Comparison of ENCODE assay signal across 12 cellular contexts in the genomic region with DNA sequence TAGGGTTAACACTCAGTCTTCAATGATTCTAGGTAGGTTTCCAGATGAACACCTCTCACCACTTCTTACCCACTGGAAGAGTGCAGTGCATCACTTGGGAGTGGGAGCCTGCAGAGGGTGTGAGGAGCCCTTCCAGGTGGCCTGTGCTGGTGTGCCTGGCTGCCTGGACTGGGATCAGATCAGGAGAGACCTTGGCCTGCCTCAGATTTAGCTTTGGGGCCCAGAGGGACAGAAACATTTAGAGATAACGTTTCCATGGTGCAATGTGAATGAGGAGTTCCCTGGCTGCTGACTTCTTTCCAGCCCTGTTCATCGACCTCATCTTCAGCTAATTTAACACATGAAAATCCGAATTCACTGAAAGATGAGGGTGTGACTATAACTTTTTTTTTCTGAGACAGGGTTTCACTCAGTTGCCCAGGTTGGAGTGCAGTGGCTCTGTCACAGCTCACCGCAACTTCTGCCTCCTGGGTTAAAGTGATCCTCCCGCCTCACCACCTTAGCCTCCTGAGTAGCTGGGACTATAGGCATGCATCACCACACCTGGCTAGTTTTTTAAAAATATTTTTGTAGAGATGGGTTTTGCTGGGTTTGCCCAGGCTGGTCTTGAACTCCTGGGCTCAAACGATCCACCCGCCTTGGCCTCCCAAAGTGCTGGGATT. TPM values are rescaled to one million over a fixed set of nuclear protein-coding genes. Genes with fewer than 3 reads are reported as not detected.
DNase-seq lines count a peak whose midpoint lies in the region; ATAC-seq and TF ChIP-seq lines count a peak whose summit lies in the region.
"Had no signal": no experiment of that assay in that cellular context is flagged by ENCODE, and none has a peak within 500 bp of the region (broad histone marks: within the 10 kb centered on the region; RNA-seq: fewer than 3 reads in every experiment).

No MANE protein-coding gene starts in this region.

- H3K27ac Mint-ChIP-seq in activated naive CD4-positive, alpha-beta T cell treated with anti-CD3 and anti-CD28 coated beads for 36 hours, result peak overlapping the region; percentile 38
- peak overlapping the region; percentile 90 for H3K27ac Mint-ChIP-seq in mesothelial cell of epicardium

- TF ChIP-seq CTCF in colonic mucosa (IDR thresholded peaks at IDR 0.05) (no peak), mesothelial cell of epicardium (IDR thresholded peaks at IDR 0.05; ENCODE audit: unreplicated experiment) (no peak), transverse colon (IDR thresholded peaks at IDR 0.05) (no peak), GM10248 (IDR thresholded peaks at IDR 0.05; ENCODE audit: control extremely low read depth, extremely low read depth, low read depth, missing control alignments) (no peak)

- POLR2A ChIA-PET in GM10248 (lab: Yijun Ruan, JAX), result no interaction called here

- intact Hi-C loops in activated naive CD4-positive, alpha-beta T cell treated with anti-CD3 and anti-CD28 coated beads for 36 hours (cut with micrococcal nuclease), result no loop called here
- intact Hi-C loops in colonic mucosa (cut with DNase I) (no loop called here), transverse colon (cut with DNase I; ENCODE audit: low total_unique reads) (no loop called here)

- H3K4me1 ChIP-seq in colonic mucosa (no peaks in the 10 kb centered on the region), transverse colon (peaks cover 37 to 90% (median 54%) of the 10 kb centered on the region in 4 donors)

- H3K9ac ChIP-seq in colonic mucosa (ENCODE audit: low read depth in 2 of 2, low read length in 2 of 2), result no peak overlapping the region

- WGBS in transverse colon (ENCODE audit: low coverage in 1 of 2), 2 donors, result 58 to 75% methylated on average over 4 to 7 of the region's 7 CpGs

- no peak for TF ChIP-seq EP300 in transverse colon (IDR thresholded peaks at IDR 0.05; ENCODE audit: low read depth)

- no peaks in the 10 kb centered on the region for H3K27me3 ChIP-seq in colonic mucosa
- H3K27me3 ChIP-seq in transverse colon, result no peaks in the 10 kb centered on the region

- H3K36me3 Mint-ChIP-seq in activated naive CD4-positive, alpha-beta T cell treated with anti-CD3 and anti-CD28 coated beads for 36 hours (ENCODE audit: low read depth), result peaks cover 44% of the 10 kb centered on the region
- H3K36me3 Mint-ChIP-seq in mesothelial cell of epicardium, result peaks cover 10% of the 10 kb centered on the region

- no peaks in the 10 kb centered on the region for H3K36me3 ChIP-seq in colonic mucosa
- H3K36me3 ChIP-seq in transverse colon, result peaks cover 0 to 5% (median 0%) of the 10 kb centered on the region in 4 donors

- DNase-seq in activated naive CD4-positive, alpha-beta T cell treated with anti-CD3 and anti-CD28 coated beads for 36 hours, result no peak
- DNase-seq in activated naive CD4-positive, alpha-beta T cell treated with Interleukin-2 at 50 U/mL for 16 hours, result no peak
- DNase-seq in colonic mucosa (no peak), mesothelial cell of epicardium (ENCODE audit: low spot score in 2 of 2, unreplicated experiment in 2 of 2) (no peak), transverse colon (no peak), GM10248 (ENCODE audit: extremely low spot score) (no peak), NCI-H1048 (lab: John Stamatoyannopoulos, UW) (no peak)
- DNase-seq: activated CD8-positive, alpha-beta memory T cell treated with anti-CD3 and anti-CD28 coated beads for 24 hours; NCI-H1694 treated with DMSO at 0.1 percent for 48 hours; stimulated activated naive CD8-positive, alpha-beta T cell treated with anti-CD3 and anti-CD28 coated beads, Interleukin-15, Interleukin-2, amounts not matched to agents 100 U/mL and 50 U/mL, for 24 hours; T-helper 1 cell had no signal

- in situ Hi-C loops in transverse colon (cut with MboI; ENCODE audit: low pct_ligation_motif_present in 1 of 4, low pct_unique_long_range_greater_than_20kb in 1 of 4, low sequenced_read_pairs in 3 of 4), result no loop called here

- no peaks in the 10 kb centered on the region for H3K27me3 Mint-ChIP-seq in activated naive CD4-positive, alpha-beta T cell treated with anti-CD3 and anti-CD28 coated beads for 36 hours (ENCODE audit: low read depth)
- H3K27me3 Mint-ChIP-seq in mesothelial cell of epicardium (ENCODE audit: low read depth), result no peaks in the 10 kb centered on the region

- no peak overlapping the region for H3K4me3 Mint-ChIP-seq in activated naive CD4-positive, alpha-beta T cell treated with anti-CD3 and anti-CD28 coated beads for 36 hours
- no peak overlapping the region for H3K4me3 Mint-ChIP-seq in mesothelial cell of epicardium

- no peak for ATAC-seq in GM18870 (IDR thresholded peaks at IDR 0.05; ENCODE audit: unreplicated experiment)
- ATAC-seq: stimulated activated naive CD8-positive, alpha-beta T cell treated with anti-CD3 and anti-CD28 coated beads, Interleukin-15, Interleukin-2, amounts not matched to agents 100 U/mL and 50 U/mL, for 24 hours had no signal

- no peak overlapping the region for H3K4me3 ChIP-seq in colonic mucosa
- H3K4me3 ChIP-seq in transverse colon, result no peak overlapping the region

- H3K9me3 Mint-ChIP-seq in activated naive CD4-positive, alpha-beta T cell treated with anti-CD3 and anti-CD28 coated beads for 36 hours, result no peaks in the 10 kb centered on the region
- H3K9me3 Mint-ChIP-seq in mesothelial cell of epicardium, result no peaks in the 10 kb centered on the region

- no peak for TF ChIP-seq POLR2A in transverse colon (IDR thresholded peaks at IDR 0.05)

- H3K9me3 ChIP-seq in colonic mucosa (no peaks in the 10 kb centered on the region), transverse colon (no peaks in the 10 kb centered on the region)

- peaks cover 93% of the 10 kb centered on the region for H3K4me1 Mint-ChIP-seq in activated naive CD4-positive, alpha-beta T cell treated with anti-CD3 and anti-CD28 coated beads for 36 hours (ENCODE audit: low read depth)
- peaks cover 64% of the 10 kb centered on the region for H3K4me1 Mint-ChIP-seq in mesothelial cell of epicardium

- H3K27ac ChIP-seq in colonic mucosa, result peak overlapping the region; percentile 37
- peak overlapping the region; percentile 51 to 68 (median 52) for H3K27ac ChIP-seq in transverse colon

- CTCF ChIA-PET in activated naive CD4-positive, alpha-beta T cell treated with anti-CD3 and anti-CD28 coated beads for 36 hours (lab: Charles Lee), result no interaction called here
- CTCF ChIA-PET in GM10248 (lab: Yijun Ruan, JAX), result interaction anchor here (0.8 to 1.3 kb wide), 4 partner anchors 10 to 81 kb away, joined by 3 read pairs; no protein-coding TSS in a partner anchor

RNA-seq across cellular contexts. Expression of gene SUSD6, which starts 53.6 kb away (rescaled TPM):
- total RNA-seq in activated naive CD4-positive, alpha-beta T cell treated with anti-CD3 and anti-CD28 coated beads for 36 hours, result 10 to 100 TPM; 66.6 to 69.7 TPM
- total RNA-seq in colonic mucosa (10 to 100 TPM; 27.3 to 70.3 TPM), mesothelial cell of epicardium (34.7 to 37.3 TPM (median 35.3 TPM) in 3 replicates), transverse colon (100 to 1,000 TPM in 2 of 4 donors, 10 to 100 TPM in 2; 29.1 to 159 (median 95.0) TPM)
